In genomic region chr12:120117961-120118709, GRCh38 we compare ENCODE assay signal across 8 cellular contexts. TPM values are rescaled to one million over a fixed set of nuclear protein-coding genes. Genes with fewer than 3 reads are reported as not detected.
A peak's percentile ranks its signal among the peaks of the same experiment; 100 is the strongest.
DNase-seq lines count a peak whose midpoint lies in the region; ATAC-seq and TF ChIP-seq lines count a peak whose summit lies in the region.

No MANE protein-coding gene starts in this region.

- no peaks in the 10 kb centered on the region for H3K27me3 Mint-ChIP-seq in activated naive CD8-positive, alpha-beta T cell treated with anti-CD3 and anti-CD28 coated beads, Interleukin-2, amount 10 ng/mL, durations not matched to agents 7 days and 5 days

- no peaks in the 10 kb centered on the region for H4K20me1 ChIP-seq in HCT116 (ENCODE audit: insufficient read depth)

- CTCF ChIA-PET in HCT116 (lab: Charles Lee): no interaction called here

- H3K4me1 ChIP-seq in HCT116 (ENCODE audit: control insufficient read depth in 1 of 2, insufficient read depth in 2 of 2, low read length in 2 of 2) (peaks cover 17 to 27% of the 10 kb centered on the region in 2 experiments), tibial artery (peaks cover 0 to 39% (median 25%) of the 10 kb centered on the region in 4 donors)

- no peaks in the 10 kb centered on the region for H3K9me3 Mint-ChIP-seq in activated naive CD8-positive, alpha-beta T cell treated with anti-CD3 and anti-CD28 coated beads, Interleukin-2, amount 10 ng/mL, durations not matched to agents 7 days and 5 days

- POLR2A ChIA-PET in HCT116 (lab: Charles Lee): interaction anchor here (2.2 to 2.3 kb wide), 2 partner anchors 8 to 82 kb away, joined by 6 to 22 read pairs; partner anchors contain the start of gene RPLP0
- POLR2A ChIA-PET in activated naive CD8-positive, alpha-beta T cell treated with anti-CD3 and anti-CD28 coated beads, Interleukin-2, amount 10 ng/mL, durations not matched to agents 7 days and 5 days (lab: Charles Lee): interaction anchor here (0.6 to 3.7 kb wide), 12 partner anchors 15 to 174 kb away, joined by 3 to 41 read pairs (median 10); partner anchors contain the start of genes BICDL1, RNU4-1, RNU4-2 and RPLP0

- H3K9ac ChIP-seq in HCT116 (ENCODE audit: low read length): peak overlapping the region; percentile 75

- DNase-seq in ACHN: peak; percentile 39
- no peak for DNase-seq in HCT116 (ENCODE audit: low read depth, low spot score)
- DNase-seq in activated naive CD8-positive, alpha-beta T cell treated with anti-CD3 and anti-CD28 coated beads, Interleukin-2, amount 10 ng/mL, durations not matched to agents 7 days and 5 days: no peak
- DNase-seq in islet precursor cell: peak; percentile 88
- DNase-seq in tibial artery: no peak
- no peak for DNase-seq in GF-D8 (lab: John Stamatoyannopoulos, UW)
- DNase-seq in hypothalamus (lab: John Stamatoyannopoulos, UW): no peak

- no peak overlapping the region for H2AFZ ChIP-seq in HCT116 (ENCODE audit: low read depth, low read length, poor library complexity, severe bottlenecking)

- H3K9me2 ChIP-seq in HCT116 (ENCODE audit: insufficient read depth): no peaks in the 10 kb centered on the region

- H3K36me3 Mint-ChIP-seq in activated naive CD8-positive, alpha-beta T cell treated with anti-CD3 and anti-CD28 coated beads, Interleukin-2, amount 10 ng/mL, durations not matched to agents 7 days and 5 days: peaks cover 20% of the 10 kb centered on the region

- peak overlapping the region; percentile 70 for H3K27ac ChIP-seq in HCT116 (ENCODE audit: low read depth, low read length)
- peak overlapping the region in 1 of 2 donors; percentile 93 for H3K27ac ChIP-seq in tibial artery

- H3K4me2 ChIP-seq in HCT116 (ENCODE audit: low read length): peak overlapping the region; percentile 96

- in situ Hi-C loops in ACHN (cut with HindIII; ENCODE audit: low pct_ligation_motif_present, low pct_unique_long_range_greater_than_20kb, low sequenced_read_pairs): no loop called here

- peak overlapping the region; percentile 60 to 65 for H3K4me3 ChIP-seq in HCT116 (replicated peaks in 1 of 2; ENCODE audit: low read depth in 1 of 2, low read length in 2 of 2)
- H3K4me3 ChIP-seq in tibial artery: peak overlapping the region; percentile 71 to 87

- peaks cover 47% of the 10 kb centered on the region for H3K79me2 ChIP-seq in HCT116 (ENCODE audit: insufficient read depth, low read length)

- H3K36me3 ChIP-seq in HCT116 (ENCODE audit: control insufficient read depth in 1 of 2, insufficient read depth in 2 of 2, low read length in 2 of 2) (peaks cover 4 to 15% of the 10 kb centered on the region in 2 experiments; a peak in 2 of 4 replicates), tibial artery (no peaks in the 10 kb centered on the region)

- intact Hi-C loops in HCT116 (cut with micrococcal nuclease) (loop anchor here (5.0 kb wide), 1 partner anchor 64 kb away; no protein-coding TSS in a partner anchor), tibial artery (cut with DNase I; ENCODE audit: low total_unique reads) (loop anchor here (2.0 kb wide), 1 partner anchor 31 kb away; no protein-coding TSS in a partner anchor)

- no peaks in the 10 kb centered on the region for H3K9me3 ChIP-seq in HCT116 (ENCODE audit: control insufficient read depth in 1 of 2, insufficient read depth in 1 of 2, low read depth in 1 of 2, low read length in 2 of 2)
- no peaks in the 10 kb centered on the region for H3K9me3 ChIP-seq in tibial artery

- H3K4me3 Mint-ChIP-seq in activated naive CD8-positive, alpha-beta T cell treated with anti-CD3 and anti-CD28 coated beads, Interleukin-2, amount 10 ng/mL, durations not matched to agents 7 days and 5 days: peak overlapping the region; percentile 96

- no peak for TF ChIP-seq POLR2A in HCT116 (IDR thresholded peaks at IDR 0.05; ENCODE audit: borderline replicate concordance, extremely low read depth, insufficient read depth, insufficient read length)

- H3K4me1 Mint-ChIP-seq in activated naive CD8-positive, alpha-beta T cell treated with anti-CD3 and anti-CD28 coated beads, Interleukin-2, amount 10 ng/mL, durations not matched to agents 7 days and 5 days: peaks cover 57% of the 10 kb centered on the region

- RAD21 ChIA-PET in HCT116 (lab: Charles Lee; ENCODE audit: low non-redundant PET in 1 of 2, low total read pairs in 2 of 2, uncharacterized antibody in 2 of 2, unreplicated experiment in 2 of 2): no interaction called here

- H3K27me3 ChIP-seq in HCT116 (ENCODE audit: insufficient read depth, low read length): no peaks in the 10 kb centered on the region
- H3K27me3 ChIP-seq in tibial artery: no peaks in the 10 kb centered on the region

- ATAC-seq in HCT116: no peak
- ATAC-seq in activated naive CD8-positive, alpha-beta T cell treated with anti-CD3 and anti-CD28 coated beads, Interleukin-2, amount 10 ng/mL, durations not matched to agents 7 days and 5 days (ENCODE audit: low read depth): no peak
- ATAC-seq in HG03439 (IDR thresholded peaks at IDR 0.05; ENCODE audit: unreplicated experiment): no peak

- TSS peak; percentile 69 for BruUV-seq in HCT116 (replicated peaks; lab: Mats Ljungman, UMichigan)

- TF ChIP-seq RAD21 in HCT116 (IDR thresholded peaks at IDR 0.05; ENCODE audit: low read depth): no peak

- H3K27ac Mint-ChIP-seq in activated naive CD8-positive, alpha-beta T cell treated with anti-CD3 and anti-CD28 coated beads, Interleukin-2, amount 10 ng/mL, durations not matched to agents 7 days and 5 days: peak overlapping the region; percentile 89

- TF ChIP-seq CTCF in HCT116 (IDR thresholded peaks at IDR 0.05 in 2 of 3, conservative IDR thresholded peaks at IDR 0.05 in 1 of 3; ENCODE audit: borderline replicate concordance in 1 of 3, insufficient read depth in 1 of 3, low read depth in 2 of 3, low read length in 2 of 3) (no peak), tibial artery (IDR thresholded peaks at IDR 0.05) (no peak)

TF ChIP-seq in HCT116, 20 proteins besides CTCF, POLR2A, EP300 and RAD21:
- TF ChIP-seq TCF7L2 (IDR thresholded peaks at IDR 0.05; ENCODE audit: borderline replicate concordance, extremely low read depth, insufficient read depth, insufficient read length) (no peak), EZH2phosphoT487 (IDR thresholded peaks at IDR 0.05; ENCODE audit: borderline replicate concordance) (no peak), ZFX (IDR thresholded peaks at IDR 0.05) (no peak), ELF1 (IDR thresholded peaks at IDR 0.05; ENCODE audit: borderline replicate concordance, low read depth) (no peak), ZBTB33 (IDR thresholded peaks at IDR 0.05; ENCODE audit: extremely low read depth, insufficient replicate concordance, low read length) (no peak), EGR1 (IDR thresholded peaks at IDR 0.05; ENCODE audit: low read depth) (no peak), POLR2AphosphoS5 (IDR thresholded peaks at IDR 0.05; ENCODE audit: low read depth, low read length) (no peak), FOSL1 (IDR thresholded peaks at IDR 0.05; ENCODE audit: low read depth) (no peak), SP1 (IDR thresholded peaks at IDR 0.05; ENCODE audit: low read depth) (no peak), MAX (IDR thresholded peaks at IDR 0.05) (no peak)

RNA-seq across cellular contexts. Expression of gene RAB35, which starts 1.6 kb away (rescaled TPM):
- total RNA-seq in HCT116 (2021; ENCODE audit: unreplicated experiment): 57.1 TPM
- polyA plus RNA-seq in HCT116 (2012): 39.1 and 45.1 TPM in 2 replicates
- 10 to 100 TPM; 57.1 to 60.2 TPM for total RNA-seq in activated naive CD8-positive, alpha-beta T cell treated with anti-CD3 and anti-CD28 coated beads, Interleukin-2, amount 10 ng/mL, durations not matched to agents 7 days and 5 days

Comparison
In these comparisons a context has a peak if more than half of its experiments do, and no peak if none do; other contexts are left out.
1. DNase-seq: peak in ACHN (single experiment) and islet precursor cell (single experiment); none in HCT116 (single experiment), activated naive CD8-positive, alpha-beta T cell treated with anti-CD3 and anti-CD28 coated beads, Interleukin-2, amount 10 ng/mL, durations not matched to agents 7 days and 5 days (single experiment), tibial artery (0 of 2), GF-D8 (single experiment) and hypothalamus (0 of 51).